In genomic region chr5:132065951-132066701, GRCh38 we compare ENCODE assay signal across 20 cellular contexts. TPM values are rescaled to one million over a fixed set of nuclear protein-coding genes. Genes with fewer than 3 reads are reported as not detected.
DNase-seq lines count a peak whose midpoint lies in the region; ATAC-seq, FAIRE-seq and TF ChIP-seq lines count a peak whose summit lies in the region.
"Had no signal": no experiment of that assay in that cellular context is flagged by ENCODE, and none has a peak within 500 bp of the region (broad histone marks: within the 10 kb centered on the region; RNA-seq: fewer than 3 reads in every experiment).

No MANE protein-coding gene starts in this region.

- no peak overlapping the region for H3K4me3 Mint-ChIP-seq in WTC11
- no peak overlapping the region for H3K4me3 Mint-ChIP-seq in stimulated activated effector memory CD8-positive, alpha-beta T cell treated with anti-CD3 and anti-CD28 coated beads, Interleukin-12 subunit alpha, Interleukin-12 subunit beta, amount 100 ng/mL, for 72 hours

- no peaks in the 10 kb centered on the region; a peak in 1 of 7 replicates for H3K4me1 ChIP-seq in H1 (replicated peaks in 1 of 4; ENCODE audit: control insufficient read depth in 3 of 4, insufficient read depth in 4 of 4, low read length in 3 of 4)
- H3K4me1 ChIP-seq: Caco-2, uterus had no signal

- H4K20me1 ChIP-seq in H1 (replicated peaks in 1 of 2; ENCODE audit: control insufficient read depth in 1 of 2, insufficient read depth in 2 of 2, low read length in 2 of 2): no peaks in the 10 kb centered on the region

- TF ChIP-seq CTCF in WTC11 (IDR thresholded peaks at IDR 0.05) (no peak), H1 (IDR thresholded peaks at IDR 0.05; ENCODE audit: control extremely low read depth in 1 of 3, insufficient read depth in 1 of 3, low read depth in 1 of 3, low read length in 3 of 3) (no peak)

- H3K9me3 ChIP-seq in H1 (ENCODE audit: insufficient read depth in 2 of 2, low read depth in 1 of 2, low read length in 1 of 2): no peaks in the 10 kb centered on the region
- H3K9me3 ChIP-seq: Caco-2, uterus had no signal

- H2AFZ ChIP-seq in H1 (ENCODE audit: low read length): no peak overlapping the region; the same call in 1 of the 2 replicates

- 0 out of 2 replicates have a peak overlapping the region, but pooled peaks have one; percentile 29 for H2BK15ac ChIP-seq in H1 (ENCODE audit: low read length)

- no peak overlapping the region for H2BK5ac ChIP-seq in H1 (ENCODE audit: low read depth, low read length)

- CTCF ChIA-PET in WTC11 (lab: Charles Lee) (interaction anchor here (0.6 to 1.7 kb wide), 18 partner anchors 8 to 430 kb away, joined by 3 to 12 read pairs (median 5); partner anchors contain the start of genes ACSL6, CSF2, IRF1 and P4HA2), H1 (lab: Charles Lee; ENCODE audit: partially characterized antibody) (interaction anchor here (0.7 to 6.5 kb wide), 29 partner anchors 8 to 534 kb away, joined by 3 to 42 read pairs (median 4); partner anchors contain the start of genes CSF2 and SLC22A5)

- no peak for FAIRE-seq in H1 (lab: Jason Lieb, UNC)
- FAIRE-seq: islet of Langerhans had no signal

- 0 out of 2 replicates have a peak overlapping the region, but pooled peaks have one; percentile 17 for H2BK12ac ChIP-seq in H1 (ENCODE audit: low read depth, low read length)

- no peaks in the 10 kb centered on the region for H3K79me2 ChIP-seq in H1 (ENCODE audit: control insufficient read depth in 1 of 2, insufficient read depth in 2 of 2, low read length in 2 of 2)

- no peak for TF ChIP-seq EP300 in H1 (IDR thresholded peaks at IDR 0.05; ENCODE audit: borderline replicate concordance in 1 of 2, low read depth in 2 of 2, low read length in 2 of 2)

- H2AK5ac ChIP-seq in H1 (ENCODE audit: low read depth, low read length): no peak overlapping the region

- no peaks in the 10 kb centered on the region for H3K23me2 ChIP-seq in H1 (ENCODE audit: low read depth, low read length)

- TF ChIP-seq POLR2A in H1 (IDR thresholded peaks at IDR 0.05; ENCODE audit: control extremely low read depth in 1 of 2, low read depth in 2 of 2, low read length in 2 of 2): no peak

- H3K18ac ChIP-seq in H1 (ENCODE audit: extremely low read depth, low read length): no peak overlapping the region

- H3K27ac Mint-ChIP-seq in WTC11: peak overlapping the region; percentile 57; the same call in 1 of the 2 replicates
- H3K27ac Mint-ChIP-seq in stimulated activated effector memory CD8-positive, alpha-beta T cell treated with anti-CD3 and anti-CD28 coated beads, Interleukin-12 subunit alpha, Interleukin-12 subunit beta, amount 100 ng/mL, for 72 hours: peak overlapping the region; percentile 90

- no peak overlapping the region for H2BK20ac ChIP-seq in H1 (ENCODE audit: low read length)

- no peak overlapping the region for H2BK120ac ChIP-seq in H1 (replicated peaks; ENCODE audit: low read depth, low read length)

- 93% methylated on average over 13 of the region's 13 CpGs; no CpG with 5 or more reads in 1 of the 2 experiments for WGBS in H1 (ENCODE audit: extremely low coverage in 1 of 2, insufficient coverage in 1 of 2, insufficient read length in 1 of 2, insufficient replicate concordance in 2 of 2, low coverage in 1 of 2, low lambda C conversion rate in 2 of 2, missing lambda C conversion rate in 1 of 2), 2 experiments

- no peak for TF ChIP-seq RAD21 in H1 (IDR thresholded peaks at IDR 0.05 in 1 of 2, conservative IDR thresholded peaks at IDR 0.05 in 1 of 2; ENCODE audit: low read depth in 2 of 2, low read length in 2 of 2)

- DNase-seq in activated CD8-positive, alpha-beta memory T cell treated with anti-CD3 and anti-CD28 coated beads, Interleukin-2, amount 50 U/mL, for 48 hours: peak; percentile 55
- DNase-seq in activated CD8-positive, alpha-beta memory T cell treated with anti-CD3 and anti-CD28 coated beads for 24 hours: no peak
- DNase-seq in WTC11 (ENCODE audit: low spot score) (no peak), H1 (ENCODE audit: low read depth in 1 of 2, low spot score in 2 of 2) (no peak), AG08395 (ENCODE audit: low spot score) (no peak), D341Med (ENCODE audit: low spot score) (no peak), NCI-H82 treated with DMSO at 0.1 percent for 48 hours (lab: John Stamatoyannopoulos, UW; ENCODE audit: unreplicated experiment) (no peak)
- DNase-seq in stimulated activated effector memory CD8-positive, alpha-beta T cell treated with anti-CD3 and anti-CD28 coated beads, Interleukin-12 subunit alpha, Interleukin-12 subunit beta, amount 100 ng/mL, for 72 hours (ENCODE audit: low spot score in 2 of 2): no peak
- DNase-seq: activated CD4-positive, CD25-positive, alpha-beta regulatory T cell treated with anti-CD3 and anti-CD28 coated beads, Interleukin-2, amount 50 U/mL, for 72 hours; NCI-H1436 treated with DMSO at 0.1 percent for 48 hours; uterus had no signal

- no peak overlapping the region for H3K9ac ChIP-seq in H1 (replicated peaks in 1 of 4; ENCODE audit: extremely low read depth in 1 of 4, low read depth in 3 of 4, low read length in 3 of 4)

- H3K27ac ChIP-seq in H1 (ENCODE audit: low read depth, low read length): no peak overlapping the region
- H3K27ac ChIP-seq: skin epidermis, uterus had no signal

- H3K27me3 ChIP-seq in H1 (replicated peaks in 1 of 4; ENCODE audit: control insufficient read depth in 3 of 4, extremely low read depth in 1 of 4, insufficient read depth in 3 of 4, low read length in 3 of 4): no peaks in the 10 kb centered on the region
- H3K27me3 ChIP-seq: uterus had no signal

- H3K14ac ChIP-seq in H1 (ENCODE audit: insufficient read length): no peak overlapping the region

- ATAC-seq in WTC11: no peak
- ATAC-seq in stimulated activated effector memory CD8-positive, alpha-beta T cell treated with anti-CD3 and anti-CD28 coated beads, Interleukin-12 subunit alpha, Interleukin-12 subunit beta, amount 100 ng/mL, for 72 hours: no peak

- POLR2A ChIA-PET in WTC11 (lab: Charles Lee) (no interaction called here), H1 (lab: Charles Lee; ENCODE audit: partially characterized antibody) (no interaction called here)

- H3K4me2 ChIP-seq in H1 (ENCODE audit: insufficient read depth in 1 of 2, low read depth in 2 of 2, low read length in 2 of 2): no peak overlapping the region

- no peak overlapping the region for H3K4ac ChIP-seq in H1 (replicated peaks; ENCODE audit: insufficient read length, low read depth, low read length)

- no peaks in the 10 kb centered on the region for H3K79me1 ChIP-seq in H1 (ENCODE audit: low read depth, low read length)

- no peak overlapping the region for H4K5ac ChIP-seq in H1 (ENCODE audit: insufficient read length, low read depth, low read length)

- no peaks in the 10 kb centered on the region for H3K36me3 Mint-ChIP-seq in WTC11
- peaks cover 24% of the 10 kb centered on the region for H3K36me3 Mint-ChIP-seq in stimulated activated effector memory CD8-positive, alpha-beta T cell treated with anti-CD3 and anti-CD28 coated beads, Interleukin-12 subunit alpha, Interleukin-12 subunit beta, amount 100 ng/mL, for 72 hours

- no peaks in the 10 kb centered on the region for H3K9me3 Mint-ChIP-seq in WTC11
- no peaks in the 10 kb centered on the region for H3K9me3 Mint-ChIP-seq in stimulated activated effector memory CD8-positive, alpha-beta T cell treated with anti-CD3 and anti-CD28 coated beads, Interleukin-12 subunit alpha, Interleukin-12 subunit beta, amount 100 ng/mL, for 72 hours
- H3K9me3 Mint-ChIP-seq: H9 had no signal

- H3K27me3 Mint-ChIP-seq in WTC11 (ENCODE audit: low read depth): no peaks in the 10 kb centered on the region

- H3K56ac ChIP-seq in H1 (replicated peaks; ENCODE audit: insufficient read length, low read depth, low read length): no peak overlapping the region

- H4K8ac ChIP-seq in H1 (ENCODE audit: extremely low read depth, insufficient read depth, low read length): peak overlapping the region; percentile 7

- H4K91ac ChIP-seq in H1 (replicated peaks; ENCODE audit: insufficient read length, low read length): no peak overlapping the region

- no peaks in the 10 kb centered on the region for H3K36me3 ChIP-seq in H1 (ENCODE audit: control insufficient read depth in 2 of 4, insufficient read depth in 4 of 4, low read length in 3 of 4)
- H3K36me3 ChIP-seq: uterus had no signal

- no peak overlapping the region for H3K4me3 ChIP-seq in H1 (ENCODE audit: extremely low read depth in 1 of 4, insufficient read depth in 2 of 4, low read depth in 3 of 4, low read length in 4 of 4)
- H3K4me3 ChIP-seq: lung, skin epidermis, uterus had no signal

- no peak overlapping the region for H3K23ac ChIP-seq in H1 (ENCODE audit: insufficient read length)

- peaks cover 5% of the 10 kb centered on the region for H3K4me1 Mint-ChIP-seq in WTC11
- peaks cover 76% of the 10 kb centered on the region for H3K4me1 Mint-ChIP-seq in stimulated activated effector memory CD8-positive, alpha-beta T cell treated with anti-CD3 and anti-CD28 coated beads, Interleukin-12 subunit alpha, Interleukin-12 subunit beta, amount 100 ng/mL, for 72 hours

RNA-seq across cellular contexts. Expression of gene IL3, which starts 5.7 kb away (rescaled TPM):
- not detected in 3 replicates for total RNA-seq in WTC11 (2021)
- total RNA-seq in H1 (2021; fragmentation: NEBNext Ultra II Directional; extraction: Animal tissue kit (Norgen Biotek cat#: 25700)): not detected in 2 replicates
- not detected in 2 replicates for polyA plus RNA-seq in H1 (2011; rRNA removed)
- polyA plus RNA-seq in H1 (2011; cell fraction: cytosol; rRNA removed): not detected
- not detected for polyA plus RNA-seq in H1 (2011; cell fraction: nucleus; rRNA removed)
- not detected in 4 replicates for polyA plus RNA-seq in H1 (2012, experiment 1 of 2)
- polyA plus RNA-seq in H1 (2012, experiment 2 of 2): not detected
- not detected for polyA plus RNA-seq in H1 (2013, experiment 1 of 2)
- polyA plus RNA-seq in H1 (2013, experiment 2 of 2): not detected
- not detected in 2 replicates for polyA minus RNA-seq in H1 (2011; rRNA and poly(A)+ RNA removed)
- not detected for polyA minus RNA-seq in H1 (2011; cell fraction: cytosol; rRNA and poly(A)+ RNA removed)
- not detected for polyA minus RNA-seq in H1 (2011; cell fraction: nucleus; rRNA and poly(A)+ RNA removed)
- total RNA-seq: Caco-2, dermis microvascular lymphatic vessel endothelial cell, fibroblast of lung, H9, lung, Right ventricle myocardium superior, temporal lobe, uterus had no signal
- polyA plus RNA-seq: fibroblast of lung, lung had no signal

RNA-seq across cellular contexts. Expression of gene CSF2, which starts 7.5 kb away (rescaled TPM):
- 0.25 TPM in 1 of 3 replicates, not detected in the others for total RNA-seq in WTC11 (2021)
- not detected in 2 replicates for total RNA-seq in H1 (2021; fragmentation: NEBNext Ultra II Directional; extraction: Animal tissue kit (Norgen Biotek cat#: 25700))
- polyA plus RNA-seq in H1 (2011; rRNA removed): not detected in 2 replicates
- polyA plus RNA-seq in H1 (2011; cell fraction: cytosol; rRNA removed): not detected
- not detected for polyA plus RNA-seq in H1 (2011; cell fraction: nucleus; rRNA removed)
- polyA plus RNA-seq in H1 (2012, experiment 1 of 2): not detected in 4 replicates
- polyA plus RNA-seq in H1 (2012, experiment 2 of 2): not detected
- not detected for polyA plus RNA-seq in H1 (2013, experiment 1 of 2)
- polyA plus RNA-seq in H1 (2013, experiment 2 of 2): not detected
- not detected in 2 replicates for polyA minus RNA-seq in H1 (2011; rRNA and poly(A)+ RNA removed)
- polyA minus RNA-seq in H1 (2011; cell fraction: cytosol; rRNA and poly(A)+ RNA removed): not detected
- polyA minus RNA-seq in H1 (2011; cell fraction: nucleus; rRNA and poly(A)+ RNA removed): not detected
- total RNA-seq: Caco-2, H9, Right ventricle myocardium superior, temporal lobe, uterus had no signal

RNA-seq across cellular contexts. Expression of gene ACSL6, which starts 54.7 kb away (rescaled TPM):
- total RNA-seq in WTC11 (2021): 2.6 to 4.8 TPM (median 3.7 TPM) in 3 replicates
- total RNA-seq in H1 (2021; fragmentation: NEBNext Ultra II Directional; extraction: Animal tissue kit (Norgen Biotek cat#: 25700)): 2.4 and 3.8 TPM in 2 replicates
- 2.3 and 3.4 TPM in 2 replicates for polyA plus RNA-seq in H1 (2011; rRNA removed)
- polyA plus RNA-seq in H1 (2011; cell fraction: cytosol; rRNA removed): 1.8 TPM
- polyA plus RNA-seq in H1 (2011; cell fraction: nucleus; rRNA removed): 11.2 TPM
- polyA plus RNA-seq in H1 (2012, experiment 1 of 2): 2.1 to 4.6 TPM (median 2.9 TPM) in 4 replicates
- polyA plus RNA-seq in H1 (2012, experiment 2 of 2): 0.52 TPM
- 2.4 TPM for polyA plus RNA-seq in H1 (2013, experiment 1 of 2)
- polyA plus RNA-seq in H1 (2013, experiment 2 of 2): 2.1 TPM
- polyA minus RNA-seq in H1 (2011; rRNA and poly(A)+ RNA removed): 3.9 and 9.3 TPM in 2 replicates
- polyA minus RNA-seq in H1 (2011; cell fraction: cytosol; rRNA and poly(A)+ RNA removed): not detected
- polyA minus RNA-seq in H1 (2011; cell fraction: nucleus; rRNA and poly(A)+ RNA removed): 4.6 TPM
